8 cellular contexts compared by ENCODE assay signal in the genomic region with DNA sequence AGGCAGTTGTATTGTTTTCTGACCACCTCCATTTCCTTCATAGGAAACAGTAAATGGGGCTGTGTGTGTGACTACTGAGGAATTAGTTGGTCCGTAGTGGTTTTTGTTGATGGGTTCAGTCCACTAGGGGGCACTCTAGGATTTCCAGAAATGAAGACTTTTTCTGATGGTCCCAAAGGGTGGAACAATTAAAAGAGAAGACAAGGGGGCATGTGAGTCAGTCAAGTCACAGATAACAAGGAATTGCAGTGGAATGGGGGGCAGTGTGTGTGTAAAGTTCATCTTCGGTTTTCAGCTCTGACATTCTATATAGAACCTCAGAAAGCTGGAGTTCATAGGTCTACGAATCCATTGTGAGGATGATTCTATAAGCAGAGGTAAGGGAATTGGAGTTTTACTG.
DNase-seq lines count a peak whose midpoint lies in the region; ATAC-seq and TF ChIP-seq lines count a peak whose summit lies in the region.

No MANE protein-coding gene starts in this region.

- TF ChIP-seq CTCF in brain microvascular endothelial cell (IDR thresholded peaks at IDR 0.05; ENCODE audit: low read depth, low read length, missing control alignments) (peak; percentile 66), osteocyte (IDR thresholded peaks at IDR 0.05) (peak; percentile 21)

- no peak for ATAC-seq in HG03108 (IDR thresholded peaks at IDR 0.05; ENCODE audit: unreplicated experiment)

- no peak overlapping the region for H3K27ac Mint-ChIP-seq in osteocyte (ENCODE audit: unreplicated experiment)

- peaks cover 16% of the 10 kb centered on the region for H3K27me3 Mint-ChIP-seq in osteocyte (ENCODE audit: unreplicated experiment)

- H3K4me1 Mint-ChIP-seq in osteocyte (ENCODE audit: unreplicated experiment) = no peaks in the 10 kb centered on the region

- peaks cover 3% of the 10 kb centered on the region for H3K27me3 ChIP-seq in brain microvascular endothelial cell (replicated peaks)

- H3K4me3 ChIP-seq in brain microvascular endothelial cell (ENCODE audit: low read depth, low read length) = no peak overlapping the region

- no peaks in the 10 kb centered on the region for H3K9me3 Mint-ChIP-seq in osteocyte (ENCODE audit: unreplicated experiment)

- DNase-seq in NCI-H1694 treated with DMSO at 0.1 percent for 48 hours (lab: John Stamatoyannopoulos, UW) (peak; percentile 3), NCI-H1694 (lab: John Stamatoyannopoulos, UW) (no peak), NCI-H82 (lab: John Stamatoyannopoulos, UW) (peak; percentile 96), brain microvascular endothelial cell (peak; percentile 55), osteocyte (ENCODE audit: extremely low spot score, unreplicated experiment) (no peak), amniotic stem cell (lab: John Stamatoyannopoulos, UW) (no peak), HuH-7 (ENCODE audit: low spot score) (no peak)

- no peak overlapping the region for H3K4me3 Mint-ChIP-seq in osteocyte (ENCODE audit: unreplicated experiment)

- no peak overlapping the region for H3K27ac ChIP-seq in brain microvascular endothelial cell

- no peaks in the 10 kb centered on the region for H3K36me3 ChIP-seq in brain microvascular endothelial cell (replicated peaks)

- in situ Hi-C loops in brain microvascular endothelial cell (cut with HindIII; ENCODE audit: low pct_ligation_motif_present, low sequenced_read_pairs) = no loop called here

- H3K36me3 Mint-ChIP-seq in osteocyte (ENCODE audit: unreplicated experiment) = no peaks in the 10 kb centered on the region

Comparison
In these comparisons a context has a peak if more than half of its experiments do, and no peak if none do; other contexts are left out.
1. DNase-seq: peak in NCI-H1694 treated with DMSO at 0.1 percent for 48 hours (single experiment), NCI-H82 (single experiment) and brain microvascular endothelial cell (single experiment); none in NCI-H1694 (single experiment), osteocyte (single experiment), amniotic stem cell (single experiment) and HuH-7 (single experiment).